Comparison of ENCODE assay signal across 26 cellular contexts in genomic region chr6:5956939-5957338, GRCh38. TPM values are rescaled to one million over a fixed set of nuclear protein-coding genes. Genes with fewer than 3 reads are reported as not detected.
DNase-seq lines count a peak whose midpoint lies in the region; ATAC-seq, FAIRE-seq and TF ChIP-seq lines count a peak whose summit lies in the region.
"Had no signal": no experiment of that assay in that cellular context is flagged by ENCODE, and none has a peak within 500 bp of the region (broad histone marks: within the 10 kb centered on the region; RNA-seq: fewer than 3 reads in every experiment).

No MANE protein-coding gene starts in this region.

- no peak for ATAC-seq in HepG2
- no peak for ATAC-seq in right lobe of liver
- no peak for ATAC-seq in HG03460 (IDR thresholded peaks at IDR 0.05; ENCODE audit: unreplicated experiment)
- ATAC-seq in GM18868 (IDR thresholded peaks at IDR 0.05; ENCODE audit: unreplicated experiment) = no peak
- no peak for ATAC-seq in HG03378 (IDR thresholded peaks at IDR 0.05; ENCODE audit: unreplicated experiment)
- ATAC-seq: CD8-positive, alpha-beta T cell; Right ventricle myocardium inferior had no signal

- TF ChIP-seq CTCF in HepG2 (CRISPR knock-in tag; IDR thresholded peaks at IDR 0.05) = no peak
- TF ChIP-seq CTCF in right lobe of liver (IDR thresholded peaks at IDR 0.05) = no peak
- no peak for TF ChIP-seq CTCF in glutamatergic neuron (IDR thresholded peaks at IDR 0.05; ENCODE audit: partially characterized antibody, unreplicated experiment)

- peaks cover 3 to 25% of the 10 kb centered on the region in 2 experiments; a peak in 2 of 5 replicates for H3K27me3 ChIP-seq in HepG2 (ENCODE audit: control insufficient read depth in 1 of 2, insufficient read depth in 2 of 2, low read length in 2 of 2)
- no peaks in the 10 kb centered on the region for H3K27me3 ChIP-seq in right lobe of liver
- H3K27me3 ChIP-seq: MG63 had no signal

- H3K79me2 ChIP-seq in HepG2 (ENCODE audit: insufficient read depth, low read length) = no peaks in the 10 kb centered on the region

- peaks cover 7% of the 10 kb centered on the region for H3K27me3 Mint-ChIP-seq in glutamatergic neuron (ENCODE audit: unreplicated experiment)

- no peaks in the 10 kb centered on the region for H3K4me1 ChIP-seq in HepG2 (ENCODE audit: insufficient read depth, low read length)
- H3K4me1 ChIP-seq in right lobe of liver = no peaks in the 10 kb centered on the region
- H3K4me1 ChIP-seq: HAP-1 had no signal

- intact Hi-C loops in HepG2 (cut with micrococcal nuclease; ENCODE audit: unreplicated experiment) (no loop called here), right lobe of liver (cut with DNase I) (no loop called here)

- in situ Hi-C loops in HepG2 (cut with HindIII; ENCODE audit: extremely low pct_ligation_motif_present, low pct_unique_long_range_greater_than_20kb) = no loop called here

- CTCF ChIA-PET in HepG2 (lab: Yijun Ruan, JAX; ENCODE audit: low intra/inter-chr PET ratio, low total read pairs) = no interaction called here

- H3K4me3 ChIP-seq in HepG2 (replicated peaks in 1 of 3; ENCODE audit: insufficient read depth in 1 of 3, low read depth in 2 of 3, low read length in 3 of 3) (no peak overlapping the region), right lobe of liver (no peak overlapping the region)
- H3K4me3 ChIP-seq: HAP-1, MG63 had no signal

- POLR2A ChIA-PET in HepG2 (lab: Yijun Ruan, JAX) = no interaction called here

- H3K27ac ChIP-seq in HepG2 (ENCODE audit: extremely low read length, insufficient read depth, low read length) (no peak overlapping the region), right lobe of liver (no peak overlapping the region)
- H3K27ac ChIP-seq: 22Rv1 had no signal

- no peaks in the 10 kb centered on the region for H4K20me1 ChIP-seq in HepG2 (ENCODE audit: insufficient read depth, low read length)

- H3K4me2 ChIP-seq in HepG2 (ENCODE audit: low read depth, low read length) = no peak overlapping the region

- 26% methylated on average over 6 of the region's 6 CpGs for WGBS in HepG2 (ENCODE audit: low lambda C conversion rate)
- WGBS in right lobe of liver (ENCODE audit: insufficient coverage, low coverage, low lambda C conversion rate, missing lambda C conversion rate) = 51% methylated on average over 5 of the region's 6 CpGs

- no peak for TF ChIP-seq RAD21 in HepG2 (CRISPR knock-in tag; IDR thresholded peaks at IDR 0.05)

- no TSS peak for BruUV-seq in HepG2 (replicated peaks; lab: Mats Ljungman, UMichigan)

- H3K9me3 Mint-ChIP-seq in glutamatergic neuron (ENCODE audit: unreplicated experiment) = peaks cover 7% of the 10 kb centered on the region
- H3K9me3 Mint-ChIP-seq: CD8-positive, alpha-beta T cell; T-helper 1 cell treated with Interleukin-12 subunit alpha and Interleukin-12 subunit beta and Interleukin-4 antibody, amounts not matched to agents 30 μg/mL and 1 μg/mL, for 36 hours had no signal

- H3K36me3 Mint-ChIP-seq in glutamatergic neuron (ENCODE audit: unreplicated experiment) = no peaks in the 10 kb centered on the region
- H3K36me3 Mint-ChIP-seq: CD8-positive, alpha-beta T cell had no signal

- no peak for FAIRE-seq in HepG2 (lab: Jason Lieb, UNC)
- FAIRE-seq: RCC 7860 had no signal

- DNase-seq in HepG2 (ENCODE audit: low spot score) = no peak
- no peak for DNase-seq in right lobe of liver
- peak; percentile 50 for DNase-seq in RPMI7951 (ENCODE audit: low read depth)
- DNase-seq in glutamatergic neuron = no peak
- DNase-seq in stimulated activated CD4-positive, alpha-beta T cell treated with anti-CD3 and anti-CD28 coated beads, Interleukin-4, amount 100 ng/mL, for 24 hours = no peak
- DNase-seq: AML-193; C1 segment of cervical spinal cord; CD8-positive, alpha-beta T cell; DND-41; GDM1; MG63; NCI-H1417; NCI-H1694 treated with DMSO at 0.1 percent for 48 hours; NCI-H2107; NCI-H510A treated with DMSO at 0.1 percent for 48 hours; NCI-H774; NK-92 treated with Interleukin-12 subunit alpha and Interleukin-12 subunit beta, amount 100 ng/mL, for 24 hours; OCI-M1 had no signal

- TF ChIP-seq EP300 in HepG2 (IDR thresholded peaks at IDR 0.05; ENCODE audit: low read depth in 2 of 2, low read length in 2 of 2) = no peak
- no peak for TF ChIP-seq EP300 in HepG2 (CRISPR knock-in tag; IDR thresholded peaks at IDR 0.05; ENCODE audit: borderline replicate concordance)

- no peak overlapping the region for H3K4me3 Mint-ChIP-seq in glutamatergic neuron (ENCODE audit: unreplicated experiment)
- H3K4me3 Mint-ChIP-seq: CD8-positive, alpha-beta T cell; T-helper 1 cell treated with Interleukin-12 subunit alpha and Interleukin-12 subunit beta and Interleukin-4 antibody, amounts not matched to agents 30 μg/mL and 1 μg/mL, for 36 hours had no signal

- H3K4me1 Mint-ChIP-seq in glutamatergic neuron (ENCODE audit: low read depth, unreplicated experiment) = peaks cover 19% of the 10 kb centered on the region

- H3K9ac ChIP-seq in HepG2 (ENCODE audit: insufficient read depth, low read depth, low read length) = no peak overlapping the region

- H2AFZ ChIP-seq in HepG2 (ENCODE audit: low read length) = no peak overlapping the region

- H3K9me3 ChIP-seq in HepG2 (ENCODE audit: low read length) = no peaks in the 10 kb centered on the region
- H3K9me3 ChIP-seq in right lobe of liver = no peaks in the 10 kb centered on the region
- H3K9me3 ChIP-seq: HAP-1, MG63 had no signal

- no peaks in the 10 kb centered on the region for H3K36me3 ChIP-seq in HepG2 (replicated peaks in 1 of 2; ENCODE audit: control insufficient read depth in 1 of 2, insufficient read depth in 2 of 2, low read length in 2 of 2)
- no peaks in the 10 kb centered on the region for H3K36me3 ChIP-seq in right lobe of liver
- H3K36me3 ChIP-seq: HAP-1, MG63 had no signal

- H3K27ac Mint-ChIP-seq in glutamatergic neuron (ENCODE audit: unreplicated experiment) = peak overlapping the region; percentile 36
- H3K27ac Mint-ChIP-seq: CD8-positive, alpha-beta T cell; T-helper 1 cell treated with Interleukin-12 subunit alpha and Interleukin-12 subunit beta and Interleukin-4 antibody, amounts not matched to agents 30 μg/mL and 1 μg/mL, for 36 hours had no signal

- TF ChIP-seq POLR2A in HepG2 (IDR thresholded peaks at IDR 0.05; ENCODE audit: insufficient read depth in 1 of 2, low read depth in 2 of 2, low read length in 2 of 2) = no peak
- no peak for TF ChIP-seq POLR2A in right lobe of liver (IDR thresholded peaks at IDR 0.05)

TF ChIP-seq in HepG2, 621 proteins besides CTCF, POLR2A, EP300 and RAD21:
- TF ChIP-seq ZNF317 (CRISPR knock-in tag; IDR thresholded peaks at IDR 0.05) (peak; percentile 70; the same call in 1 of the 2 replicates), PRDM15 (CRISPR knock-in tag; IDR thresholded peaks at IDR 0.05) (no peak), ATM (IDR thresholded peaks at IDR 0.05; ENCODE audit: borderline replicate concordance) (no peak)

RNA-seq across cellular contexts. Expression of gene NRN1, which starts 49.8 kb away (rescaled TPM):
- total RNA-seq in HepG2 (2016; rRNA removed; fragmentation: Illumina TruSeq; extraction: Trizol) = not detected in 2 replicates
- total RNA-seq in HepG2 (2016; cell fraction: cytosol; rRNA removed; fragmentation: Illumina TruSeq; extraction: Trizol; ENCODE audit: low read depth) = not detected in 2 replicates
- not detected in 2 replicates for total RNA-seq in HepG2 (2016; cell fraction: insoluble cytoplasmic fraction; rRNA removed; fragmentation: Illumina TruSeq; extraction: Trizol)
- total RNA-seq in HepG2 (2016; cell fraction: membrane; rRNA removed; fragmentation: Illumina TruSeq; extraction: Trizol) = 0.24 TPM in 1 of 2 replicates, not detected in the other
- total RNA-seq in HepG2 (2016; cell fraction: nucleus; rRNA removed; fragmentation: Illumina TruSeq; extraction: Trizol) = not detected in 2 replicates
- polyA plus RNA-seq in HepG2 (2011; rRNA removed) = 0.04 and 0.11 TPM in 2 replicates
- polyA plus RNA-seq in HepG2 (2011; cell fraction: cytosol; rRNA removed) = 0.12 and 0.18 TPM in 2 replicates
- 0.14 TPM in 1 of 2 replicates, not detected in the other for polyA plus RNA-seq in HepG2 (2011; cell fraction: nucleus; rRNA removed)
- 0.08 and 0.30 TPM in 2 replicates for polyA plus RNA-seq in HepG2 (2012)
- polyA plus RNA-seq in HepG2 (2016; cell fraction: cytosol; fragmentation: Illumina TruSeq; extraction: Trizol; ENCODE audit: low read depth) = not detected in 2 replicates
- polyA plus RNA-seq in HepG2 (2016; cell fraction: insoluble cytoplasmic fraction; fragmentation: Illumina TruSeq; extraction: Trizol; ENCODE audit: low read depth) = not detected in 2 replicates
- 0.13 TPM in 1 of 2 replicates, not detected in the other for polyA plus RNA-seq in HepG2 (2016; cell fraction: membrane; fragmentation: Illumina TruSeq; extraction: Trizol; ENCODE audit: low read depth)
- polyA plus RNA-seq in HepG2 (2016; cell fraction: nucleus; fragmentation: Illumina TruSeq; extraction: Trizol; ENCODE audit: insufficient read depth, low read depth) = not detected in 2 replicates
- polyA minus RNA-seq in HepG2 (2011; rRNA and poly(A)+ RNA removed; ENCODE audit: low replicate concordance) = not detected in 2 replicates
- polyA minus RNA-seq in HepG2 (2011; cell fraction: cytosol; rRNA and poly(A)+ RNA removed) = not detected in 2 replicates
- not detected in 2 replicates for polyA minus RNA-seq in HepG2 (2011; cell fraction: nucleus; rRNA and poly(A)+ RNA removed)
- 1 to 10 TPM in 5 of 6 experiments, under 1 TPM in 1; 0.86 to 3.4 (median 2.4) TPM for total RNA-seq in right lobe of liver
- 26.8 and 32.8 TPM in 2 replicates for total RNA-seq in RPMI7951 (2014; rRNA removed; shearing (Covaris generic))
- total RNA-seq in glutamatergic neuron (ENCODE audit: unreplicated experiment) = 48.5 TPM
